ENCODE assay signal across 9 cellular contexts in the genomic region with DNA sequence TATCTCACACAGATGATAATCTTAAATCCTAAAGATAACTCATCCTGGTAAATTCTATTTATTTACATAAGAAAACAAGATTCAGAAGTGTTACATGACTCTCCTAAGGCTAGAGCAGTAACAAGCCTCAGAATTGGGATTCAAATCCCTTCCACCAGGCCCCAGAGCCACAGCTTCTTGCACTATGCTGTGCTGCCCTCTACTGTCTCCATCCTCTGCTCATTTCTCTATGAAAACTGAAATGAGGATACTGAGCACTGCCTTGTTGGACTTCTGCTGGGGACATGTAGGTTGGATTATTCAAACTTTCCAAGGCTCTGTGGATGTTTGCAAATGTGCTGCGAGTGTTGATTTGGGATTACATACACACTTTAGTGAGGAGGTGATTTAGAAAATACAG. TPM values are rescaled to one million over a fixed set of nuclear protein-coding genes. Genes with fewer than 3 reads are reported as not detected.
A peak's percentile ranks its signal among the peaks of the same experiment; 100 is the strongest.
DNase-seq lines count a peak whose midpoint lies in the region; ATAC-seq, FAIRE-seq and TF ChIP-seq lines count a peak whose summit lies in the region.
"Had no signal": no experiment of that assay in that cellular context is flagged by ENCODE, and none has a peak within 500 bp of the region (broad histone marks: within the 10 kb centered on the region; RNA-seq: fewer than 3 reads in every experiment).

No MANE protein-coding gene starts in this region.

- DNase-seq in NCI-H1092 treated with DMSO at 0.1 percent for 48 hours (lab: John Stamatoyannopoulos, UW) (peak; percentile 28), NCI-H1092 (lab: John Stamatoyannopoulos, UW) (no peak), NCI-H146 treated with DMSO at 0.1 percent for 48 hours (lab: John Stamatoyannopoulos, UW; ENCODE audit: unreplicated experiment) (peak; percentile 34), WERI-Rb-1 (peak; percentile 39), hepatocyte (ENCODE audit: low spot score) (peak; percentile 42), GM12892 (ENCODE audit: insufficient read length) (no peak)
- no peak for DNase-seq in activated T-helper 1 cell treated with anti-CD3 and anti-CD28 coated beads, Interleukin-12 subunit alpha, Interleukin-12 subunit beta, Interleukin-2, Interleukin-4 antibody, amounts not matched to agents 30 ng/mL and 10 ng/mL and 1 ng/mL, durations not matched to agents 14 hours and 24 hours and 36 hours (ENCODE audit: low spot score)

- H3K4me3 ChIP-seq in WERI-Rb-1 (ENCODE audit: low read depth, low read length) (no peak overlapping the region), hepatocyte (no peak overlapping the region)

- intact Hi-C loops in activated T-helper 1 cell treated with anti-CD3 and anti-CD28 coated beads, Interleukin-12 subunit alpha, Interleukin-12 subunit beta, Interleukin-2, Interleukin-4 antibody, amounts not matched to agents 30 ng/mL and 10 ng/mL and 1 ng/mL, durations not matched to agents 14 hours and 24 hours and 36 hours (cut with micrococcal nuclease), result loop anchor here (1.0 kb wide), 1 partner anchor 204 kb away; no protein-coding TSS in a partner anchor

- H3K36me3 ChIP-seq in WERI-Rb-1, result peaks cover 17% of the 10 kb centered on the region
- H3K36me3 ChIP-seq in hepatocyte (replicated peaks; ENCODE audit: insufficient read depth, low read depth), result no peaks in the 10 kb centered on the region

- H3K4me1 Mint-ChIP-seq in activated T-helper 1 cell treated with anti-CD3 and anti-CD28 coated beads, Interleukin-12 subunit alpha, Interleukin-12 subunit beta, Interleukin-2, Interleukin-4 antibody, amounts not matched to agents 30 ng/mL and 10 ng/mL and 1 ng/mL, durations not matched to agents 14 hours and 24 hours and 36 hours (ENCODE audit: low read depth), result peaks cover 4% of the 10 kb centered on the region
- H3K4me1 Mint-ChIP-seq: B cell had no signal

- H3K27ac ChIP-seq in WERI-Rb-1 (no peak overlapping the region), hepatocyte (no peak overlapping the region)

- no peaks in the 10 kb centered on the region for H3K9me2 ChIP-seq in hepatocyte (replicated peaks; ENCODE audit: insufficient read depth)

- no peaks in the 10 kb centered on the region for H3K79me2 ChIP-seq in hepatocyte

- TF ChIP-seq CTCF in WERI-Rb-1 (IDR thresholded peaks at IDR 0.05; ENCODE audit: low read depth, low read length) (peak; percentile 64), hepatocyte (IDR thresholded peaks at IDR 0.05; ENCODE audit: poor library complexity) (peak; percentile 52)

- FAIRE-seq in GM12892 (lab: Jason Lieb, UNC), result no peak

- H3K36me3 Mint-ChIP-seq in activated T-helper 1 cell treated with anti-CD3 and anti-CD28 coated beads, Interleukin-12 subunit alpha, Interleukin-12 subunit beta, Interleukin-2, Interleukin-4 antibody, amounts not matched to agents 30 ng/mL and 10 ng/mL and 1 ng/mL, durations not matched to agents 14 hours and 24 hours and 36 hours (ENCODE audit: low read depth), result peaks cover 16% of the 10 kb centered on the region

- no peaks in the 10 kb centered on the region for H3K9me3 ChIP-seq in WERI-Rb-1 (ENCODE audit: severe bottlenecking)
- no peaks in the 10 kb centered on the region for H3K9me3 ChIP-seq in hepatocyte (ENCODE audit: low read depth)

- no peak for TF ChIP-seq POLR2A in GM12892 (IDR thresholded peaks at IDR 0.05; ENCODE audit: low read depth, low read length)

- H3K4me1 ChIP-seq in hepatocyte (ENCODE audit: insufficient read depth), result no peaks in the 10 kb centered on the region

- H3K27ac Mint-ChIP-seq in activated T-helper 1 cell treated with anti-CD3 and anti-CD28 coated beads, Interleukin-12 subunit alpha, Interleukin-12 subunit beta, Interleukin-2, Interleukin-4 antibody, amounts not matched to agents 30 ng/mL and 10 ng/mL and 1 ng/mL, durations not matched to agents 14 hours and 24 hours and 36 hours, result no peak overlapping the region
- H3K27ac Mint-ChIP-seq: B cell had no signal

- WGBS in hepatocyte (ENCODE audit: low lambda C conversion rate, missing lambda C conversion rate), result 95% methylated on average over 1 of the region's 1 CpG

- peak; percentile 72 for ATAC-seq in GM21786 (IDR thresholded peaks at IDR 0.05; ENCODE audit: unreplicated experiment)

- no peak overlapping the region for H3K4me2 ChIP-seq in hepatocyte

- H3K27me3 ChIP-seq in WERI-Rb-1 (ENCODE audit: insufficient read depth, low read depth, severe bottlenecking), result no peaks in the 10 kb centered on the region
- no peaks in the 10 kb centered on the region for H3K27me3 ChIP-seq in hepatocyte

- peaks cover 7% of the 10 kb centered on the region for H4K20me1 ChIP-seq in hepatocyte (ENCODE audit: insufficient read depth, poor library complexity, severe bottlenecking)

- no peak overlapping the region for H3K4me3 Mint-ChIP-seq in activated T-helper 1 cell treated with anti-CD3 and anti-CD28 coated beads, Interleukin-12 subunit alpha, Interleukin-12 subunit beta, Interleukin-2, Interleukin-4 antibody, amounts not matched to agents 30 ng/mL and 10 ng/mL and 1 ng/mL, durations not matched to agents 14 hours and 24 hours and 36 hours
- H3K4me3 Mint-ChIP-seq: B cell had no signal

- H3K27me3 Mint-ChIP-seq in activated T-helper 1 cell treated with anti-CD3 and anti-CD28 coated beads, Interleukin-12 subunit alpha, Interleukin-12 subunit beta, Interleukin-2, Interleukin-4 antibody, amounts not matched to agents 30 ng/mL and 10 ng/mL and 1 ng/mL, durations not matched to agents 14 hours and 24 hours and 36 hours (ENCODE audit: insufficient read depth), result no peaks in the 10 kb centered on the region
- H3K27me3 Mint-ChIP-seq: B cell had no signal

- no peaks in the 10 kb centered on the region for H3K9me3 Mint-ChIP-seq in activated T-helper 1 cell treated with anti-CD3 and anti-CD28 coated beads, Interleukin-12 subunit alpha, Interleukin-12 subunit beta, Interleukin-2, Interleukin-4 antibody, amounts not matched to agents 30 ng/mL and 10 ng/mL and 1 ng/mL, durations not matched to agents 14 hours and 24 hours and 36 hours

- no peak overlapping the region for H2AFZ ChIP-seq in hepatocyte

RNA-seq across cellular contexts. Expression of gene C12orf50, which starts 23.5 kb away (rescaled TPM):
- total RNA-seq in hepatocyte, result 0.40 TPM in 1 of 2 replicates, not detected in the other
- polyA plus RNA-seq in hepatocyte, result not detected in 2 replicates
- not detected for polyA plus RNA-seq in GM12892 (2012; ENCODE audit: missing spikeins)
- 0.07 TPM in 1 of 2 replicates, not detected in the other for total RNA-seq in activated T-helper 1 cell treated with anti-CD3 and anti-CD28 coated beads, Interleukin-12 subunit alpha, Interleukin-12 subunit beta, Interleukin-2, Interleukin-4 antibody, amounts not matched to agents 30 ng/mL and 10 ng/mL and 1 ng/mL, durations not matched to agents 14 hours and 24 hours and 36 hours

Comparison
In these comparisons a context has a peak if more than half of its experiments do, and no peak if none do; other contexts are left out.
1. DNase-seq: peak in NCI-H1092 treated with DMSO at 0.1 percent for 48 hours (single experiment), NCI-H146 treated with DMSO at 0.1 percent for 48 hours (single experiment), WERI-Rb-1 (single experiment) and hepatocyte (single experiment); none in NCI-H1092 (single experiment), GM12892 (single experiment) and activated T-helper 1 cell treated with anti-CD3 and anti-CD28 coated beads, Interleukin-12 subunit alpha, Interleukin-12 subunit beta, Interleukin-2, Interleukin-4 antibody, amounts not matched to agents 30 ng/mL and 10 ng/mL and 1 ng/mL, durations not matched to agents 14 hours and 24 hours and 36 hours (single experiment).